Comparison of ENCODE assay signal across 1 cellular context in the genomic region with DNA sequence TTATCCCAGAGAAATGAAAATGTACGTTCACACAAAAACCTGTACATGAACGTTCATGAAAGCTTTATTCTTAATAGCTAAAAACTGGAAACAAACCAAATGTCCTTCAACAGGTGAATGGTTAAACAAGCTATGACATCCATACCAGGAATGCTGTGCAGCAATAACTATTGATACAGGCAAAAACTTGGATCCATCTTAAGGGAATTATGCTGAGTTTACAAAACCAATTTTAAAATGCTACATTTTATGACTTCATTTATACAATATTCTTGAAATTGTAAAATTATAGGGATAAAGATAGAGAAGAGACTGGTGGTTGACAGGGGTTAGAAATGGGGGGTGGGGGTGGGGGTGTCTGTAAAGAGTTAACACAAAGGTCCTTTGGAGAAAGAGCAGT.
TF ChIP-seq lines count a peak whose summit lies in the region.

No MANE protein-coding gene starts in this region.

TF ChIP-seq in A549, 52 proteins besides CTCF, POLR2A, EP300 and RAD21 (continued from another document):
- TF ChIP-seq PBX3 (IDR thresholded peaks at IDR 0.05) (no peak), USF2 (IDR thresholded peaks at IDR 0.05) (no peak)
